1 cellular context compared by ENCODE assay signal in the genomic region with DNA sequence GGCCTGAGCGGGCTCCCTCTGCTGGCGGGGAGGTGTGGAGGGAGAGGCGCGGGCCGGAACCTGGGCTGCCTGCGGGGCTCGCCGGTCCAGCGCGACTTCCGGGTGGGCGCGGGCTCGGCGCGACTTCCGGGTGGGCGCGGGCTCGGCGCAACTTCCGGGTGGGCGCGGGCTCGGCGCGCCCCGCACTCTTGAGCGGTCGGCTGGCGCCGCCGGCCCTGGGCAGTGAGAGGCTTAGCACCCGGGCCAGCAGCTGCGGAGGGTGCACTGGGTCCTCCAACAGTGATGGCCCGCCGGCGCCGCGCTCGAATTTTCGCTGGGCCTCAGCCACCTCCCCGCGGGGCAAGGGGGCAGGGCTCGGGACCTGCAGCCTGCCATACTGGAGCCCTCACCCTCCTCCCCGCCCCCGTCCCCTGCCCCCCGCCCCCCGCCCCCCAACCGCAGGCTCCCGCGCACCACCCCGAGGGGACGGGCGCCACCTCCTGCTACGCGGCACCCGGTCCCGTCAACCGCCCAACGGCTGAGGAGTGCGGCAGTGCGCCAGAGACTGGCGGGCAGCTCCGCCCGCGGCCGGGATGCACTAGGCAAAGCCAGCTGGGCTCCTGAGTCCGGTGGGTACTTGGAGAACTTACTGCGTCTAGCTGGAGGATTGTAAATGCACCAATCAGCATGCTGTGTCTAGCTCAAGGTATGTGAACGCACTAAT.
TF ChIP-seq lines count a peak whose summit lies in the region.

No MANE protein-coding gene starts in this region.

TF ChIP-seq in HEK293, 187 proteins besides CTCF, POLR2A, EP300 and RAD21 (continued from another document):
- TF ChIP-seq, protein P1, sequence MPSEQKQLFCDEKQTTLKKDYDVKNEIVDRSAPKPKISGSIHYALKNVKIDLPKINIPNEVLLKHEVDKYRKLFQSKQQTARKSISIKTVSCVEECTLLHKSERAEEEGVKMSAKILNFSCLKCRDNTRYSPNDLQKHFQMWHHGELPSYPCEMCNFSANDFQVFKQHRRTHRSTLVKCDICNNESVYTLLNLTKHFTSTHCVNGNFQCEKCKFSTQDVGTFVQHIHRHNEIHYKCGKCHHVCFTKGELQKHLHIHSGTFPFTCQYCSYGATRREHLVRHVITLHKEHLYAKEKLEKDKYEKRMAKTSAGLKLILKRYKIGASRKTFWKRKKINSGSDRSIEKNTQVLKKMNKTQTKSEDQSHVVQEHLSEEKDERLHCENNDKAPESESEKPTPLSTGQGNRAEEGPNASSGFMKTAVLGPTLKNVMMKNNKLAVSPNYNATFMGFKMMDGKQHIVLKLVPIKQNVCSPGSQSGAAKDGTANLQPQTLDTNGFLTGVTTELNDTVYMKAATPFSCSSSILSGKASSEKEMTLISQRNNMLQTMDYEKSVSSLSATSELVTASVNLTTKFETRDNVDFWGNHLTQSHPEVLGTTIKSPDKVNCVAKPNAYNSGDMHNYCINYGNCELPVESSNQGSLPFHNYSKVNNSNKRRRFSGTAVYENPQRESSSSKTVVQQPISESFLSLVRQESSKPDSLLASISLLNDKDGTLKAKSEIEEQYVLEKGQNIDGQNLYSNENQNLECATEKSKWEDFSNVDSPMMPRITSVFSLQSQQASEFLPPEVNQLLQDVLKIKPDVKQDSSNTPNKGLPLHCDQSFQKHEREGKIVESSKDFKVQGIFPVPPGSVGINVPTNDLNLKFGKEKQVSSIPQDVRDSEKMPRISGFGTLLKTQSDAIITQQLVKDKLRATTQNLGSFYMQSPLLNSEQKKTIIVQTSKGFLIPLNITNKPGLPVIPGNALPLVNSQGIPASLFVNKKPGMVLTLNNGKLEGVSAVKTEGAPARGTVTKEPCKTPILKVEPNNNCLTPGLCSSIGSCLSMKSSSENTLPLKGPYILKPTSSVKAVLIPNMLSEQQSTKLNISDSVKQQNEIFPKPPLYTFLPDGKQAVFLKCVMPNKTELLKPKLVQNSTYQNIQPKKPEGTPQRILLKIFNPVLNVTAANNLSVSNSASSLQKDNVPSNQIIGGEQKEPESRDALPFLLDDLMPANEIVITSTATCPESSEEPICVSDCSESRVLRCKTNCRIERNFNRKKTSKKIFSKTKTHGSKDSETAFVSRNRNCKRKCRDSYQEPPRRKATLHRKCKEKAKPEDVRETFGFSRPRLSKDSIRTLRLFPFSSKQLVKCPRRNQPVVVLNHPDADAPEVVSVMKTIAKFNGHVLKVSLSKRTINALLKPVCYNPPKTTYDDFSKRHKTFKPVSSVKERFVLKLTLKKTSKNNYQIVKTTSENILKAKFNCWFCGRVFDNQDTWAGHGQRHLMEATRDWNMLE (tag by site-specific recombination; conservative IDR thresholded peaks at IDR 0.05; ENCODE audit: low read depth), result peak; percentile 64
- peak; percentile 39; the same call in 1 of the 2 replicates for TF ChIP-seq KLF9 (tag by site-specific recombination; IDR thresholded peaks at IDR 0.05; ENCODE audit: low read depth)
- TF ChIP-seq, protein P2, sequence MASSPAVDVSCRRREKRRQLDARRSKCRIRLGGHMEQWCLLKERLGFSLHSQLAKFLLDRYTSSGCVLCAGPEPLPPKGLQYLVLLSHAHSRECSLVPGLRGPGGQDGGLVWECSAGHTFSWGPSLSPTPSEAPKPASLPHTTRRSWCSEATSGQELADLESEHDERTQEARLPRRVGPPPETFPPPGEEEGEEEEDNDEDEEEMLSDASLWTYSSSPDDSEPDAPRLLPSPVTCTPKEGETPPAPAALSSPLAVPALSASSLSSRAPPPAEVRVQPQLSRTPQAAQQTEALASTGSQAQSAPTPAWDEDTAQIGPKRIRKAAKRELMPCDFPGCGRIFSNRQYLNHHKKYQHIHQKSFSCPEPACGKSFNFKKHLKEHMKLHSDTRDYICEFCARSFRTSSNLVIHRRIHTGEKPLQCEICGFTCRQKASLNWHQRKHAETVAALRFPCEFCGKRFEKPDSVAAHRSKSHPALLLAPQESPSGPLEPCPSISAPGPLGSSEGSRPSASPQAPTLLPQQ (tag by site-specific recombination; IDR thresholded peaks at IDR 0.05), result peak; percentile 46; the same call in 1 of the 2 replicates
- TF ChIP-seq, protein P3, sequence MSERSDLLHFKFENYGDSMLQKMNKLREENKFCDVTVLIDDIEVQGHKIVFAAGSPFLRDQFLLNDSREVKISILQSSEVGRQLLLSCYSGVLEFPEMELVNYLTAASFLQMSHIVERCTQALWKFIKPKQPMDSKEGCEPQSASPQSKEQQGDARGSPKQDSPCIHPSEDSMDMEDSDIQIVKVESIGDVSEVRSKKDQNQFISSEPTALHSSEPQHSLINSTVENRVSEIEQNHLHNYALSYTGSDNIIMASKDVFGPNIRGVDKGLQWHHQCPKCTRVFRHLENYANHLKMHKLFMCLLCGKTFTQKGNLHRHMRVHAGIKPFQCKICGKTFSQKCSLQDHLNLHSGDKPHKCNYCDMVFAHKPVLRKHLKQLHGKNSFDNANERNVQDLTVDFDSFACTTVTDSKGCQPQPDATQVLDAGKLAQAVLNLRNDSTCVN (tag by site-specific recombination; optimal IDR thresholded peaks at IDR 0.05), result peak; percentile 68
- TF ChIP-seq, protein P4, sequence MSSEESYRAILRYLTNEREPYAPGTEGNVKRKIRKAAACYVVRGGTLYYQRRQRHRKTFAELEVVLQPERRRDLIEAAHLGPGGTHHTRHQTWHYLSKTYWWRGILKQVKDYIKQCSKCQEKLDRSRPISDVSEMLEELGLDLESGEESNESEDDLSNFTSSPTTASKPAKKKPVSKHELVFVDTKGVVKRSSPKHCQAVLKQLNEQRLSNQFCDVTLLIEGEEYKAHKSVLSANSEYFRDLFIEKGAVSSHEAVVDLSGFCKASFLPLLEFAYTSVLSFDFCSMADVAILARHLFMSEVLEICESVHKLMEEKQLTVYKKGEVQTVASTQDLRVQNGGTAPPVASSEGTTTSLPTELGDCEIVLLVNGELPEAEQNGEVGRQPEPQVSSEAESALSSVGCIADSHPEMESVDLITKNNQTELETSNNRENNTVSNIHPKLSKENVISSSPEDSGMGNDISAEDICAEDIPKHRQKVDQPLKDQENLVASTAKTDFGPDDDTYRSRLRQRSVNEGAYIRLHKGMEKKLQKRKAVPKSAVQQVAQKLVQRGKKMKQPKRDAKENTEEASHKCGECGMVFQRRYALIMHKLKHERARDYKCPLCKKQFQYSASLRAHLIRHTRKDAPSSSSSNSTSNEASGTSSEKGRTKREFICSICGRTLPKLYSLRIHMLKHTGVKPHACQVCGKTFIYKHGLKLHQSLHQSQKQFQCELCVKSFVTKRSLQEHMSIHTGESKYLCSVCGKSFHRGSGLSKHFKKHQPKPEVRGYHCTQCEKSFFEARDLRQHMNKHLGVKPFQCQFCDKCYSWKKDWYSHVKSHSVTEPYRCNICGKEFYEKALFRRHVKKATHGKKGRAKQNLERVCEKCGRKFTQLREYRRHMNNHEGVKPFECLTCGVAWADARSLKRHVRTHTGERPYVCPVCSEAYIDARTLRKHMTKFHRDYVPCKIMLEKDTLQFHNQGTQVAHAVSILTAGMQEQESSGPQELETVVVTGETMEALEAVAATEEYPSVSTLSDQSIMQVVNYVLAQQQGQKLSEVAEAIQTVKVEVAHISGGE (tag by site-specific recombination; conservative IDR thresholded peaks at IDR 0.05; ENCODE audit: low read depth), result peak; percentile 89
- TF ChIP-seq, protein P5, sequence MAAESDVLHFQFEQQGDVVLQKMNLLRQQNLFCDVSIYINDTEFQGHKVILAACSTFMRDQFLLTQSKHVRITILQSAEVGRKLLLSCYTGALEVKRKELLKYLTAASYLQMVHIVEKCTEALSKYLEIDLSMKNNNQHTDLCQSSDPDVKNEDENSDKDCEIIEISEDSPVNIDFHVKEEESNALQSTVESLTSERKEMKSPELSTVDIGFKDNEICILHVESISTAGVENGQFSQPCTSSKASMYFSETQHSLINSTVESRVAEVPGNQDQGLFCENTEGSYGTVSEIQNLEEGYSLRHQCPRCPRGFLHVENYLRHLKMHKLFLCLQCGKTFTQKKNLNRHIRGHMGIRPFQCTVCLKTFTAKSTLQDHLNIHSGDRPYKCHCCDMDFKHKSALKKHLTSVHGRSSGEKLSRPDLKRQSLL (tag by site-specific recombination; IDR thresholded peaks at IDR 0.05), result peak; percentile 5
- TF ChIP-seq KLF10 (tag by site-specific recombination; IDR thresholded peaks at IDR 0.05), result peak; percentile 92
- TF ChIP-seq ZNF184 (tag by site-specific recombination; IDR thresholded peaks at IDR 0.05), result 0 out of 2 replicates have a peak, but pooled peaks have one; percentile 23
- TF ChIP-seq, protein P6, sequence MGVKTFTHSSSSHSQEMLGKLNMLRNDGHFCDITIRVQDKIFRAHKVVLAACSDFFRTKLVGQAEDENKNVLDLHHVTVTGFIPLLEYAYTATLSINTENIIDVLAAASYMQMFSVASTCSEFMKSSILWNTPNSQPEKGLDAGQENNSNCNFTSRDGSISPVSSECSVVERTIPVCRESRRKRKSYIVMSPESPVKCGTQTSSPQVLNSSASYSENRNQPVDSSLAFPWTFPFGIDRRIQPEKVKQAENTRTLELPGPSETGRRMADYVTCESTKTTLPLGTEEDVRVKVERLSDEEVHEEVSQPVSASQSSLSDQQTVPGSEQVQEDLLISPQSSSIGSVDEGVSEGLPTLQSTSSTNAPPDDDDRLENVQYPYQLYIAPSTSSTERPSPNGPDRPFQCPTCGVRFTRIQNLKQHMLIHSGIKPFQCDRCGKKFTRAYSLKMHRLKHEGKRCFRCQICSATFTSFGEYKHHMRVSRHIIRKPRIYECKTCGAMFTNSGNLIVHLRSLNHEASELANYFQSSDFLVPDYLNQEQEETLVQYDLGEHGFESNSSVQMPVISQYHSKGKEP (tag by site-specific recombination; IDR thresholded peaks at IDR 0.05), result peak; percentile 60; the same call in 1 of the 2 replicates
- peak; percentile 20; the same call in 1 of the 2 replicates for TF ChIP-seq KLF8 (tag by site-specific recombination; IDR thresholded peaks at IDR 0.05)
- TF ChIP-seq, protein P7, sequence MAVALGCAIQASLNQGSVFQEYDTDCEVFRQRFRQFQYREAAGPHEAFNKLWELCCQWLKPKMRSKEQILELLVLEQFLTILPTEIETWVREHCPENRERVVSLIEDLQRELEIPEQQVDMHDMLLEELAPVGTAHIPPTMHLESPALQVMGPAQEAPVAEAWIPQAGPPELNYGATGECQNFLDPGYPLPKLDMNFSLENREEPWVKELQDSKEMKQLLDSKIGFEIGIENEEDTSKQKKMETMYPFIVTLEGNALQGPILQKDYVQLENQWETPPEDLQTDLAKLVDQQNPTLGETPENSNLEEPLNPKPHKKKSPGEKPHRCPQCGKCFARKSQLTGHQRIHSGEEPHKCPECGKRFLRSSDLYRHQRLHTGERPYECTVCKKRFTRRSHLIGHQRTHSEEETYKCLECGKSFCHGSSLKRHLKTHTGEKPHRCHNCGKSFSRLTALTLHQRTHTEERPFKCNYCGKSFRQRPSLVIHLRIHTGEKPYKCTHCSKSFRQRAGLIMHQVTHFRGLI (tag by site-specific recombination; IDR thresholded peaks at IDR 0.05), result peak; percentile 84
- peak; percentile 97 for TF ChIP-seq ZBTB8A (tag by site-specific recombination; IDR thresholded peaks at IDR 0.05)
- TF ChIP-seq ZNF561 (tag by site-specific recombination; IDR thresholded peaks at IDR 0.05; ENCODE audit: borderline replicate concordance), result peak; percentile 95
